In the genomic region with DNA sequence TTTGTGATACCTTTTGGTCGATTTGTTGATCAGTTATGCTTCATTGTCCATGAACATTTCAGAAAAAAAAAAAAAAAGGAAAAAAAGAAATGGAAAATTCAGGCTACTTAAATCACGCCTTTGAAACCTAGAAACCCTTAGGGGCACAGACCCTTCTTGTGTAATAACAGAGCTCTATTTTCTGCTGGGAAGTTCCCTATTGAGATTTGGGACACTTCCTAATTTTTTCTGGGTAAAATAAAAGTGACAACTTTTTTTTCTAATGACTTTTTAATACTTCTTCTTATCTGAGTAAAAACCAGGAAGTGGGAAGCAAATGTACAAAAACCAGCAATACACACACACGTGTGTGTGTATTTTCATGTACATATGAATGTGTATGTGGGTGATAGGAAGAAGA, we compare ENCODE assay signal across 29 cellular contexts. TPM values are rescaled to one million over a fixed set of nuclear protein-coding genes. Genes with fewer than 3 reads are reported as not detected.
A peak's percentile ranks its signal among the peaks of the same experiment; 100 is the strongest.
DNase-seq lines count a peak whose midpoint lies in the region; ATAC-seq, FAIRE-seq and TF ChIP-seq lines count a peak whose summit lies in the region.
"Had no signal": no experiment of that assay in that cellular context is flagged by ENCODE, and none has a peak within 500 bp of the region (broad histone marks: within the 10 kb centered on the region; RNA-seq: fewer than 3 reads in every experiment).

No MANE protein-coding gene starts in this region.

- intact Hi-C loops in activated CD4-positive, alpha-beta memory T cell treated with anti-CD3 and anti-CD28 coated beads for 36 hours (cut with micrococcal nuclease): no loop called here

- H3K36me3 ChIP-seq in SJSA1 (0 out of 2 replicates have a peak, but pooled peaks cover 3% of the 10 kb centered on the region), muscle layer of colon (ENCODE audit: insufficient read depth, low read length) (no peaks in the 10 kb centered on the region)
- H3K36me3 ChIP-seq: BE2C, spleen, suprapubic skin had no signal

- peak; percentile 27 to 51 for DNase-seq in AML-193 (lab: John Stamatoyannopoulos, UW)
- no peak for DNase-seq in GM19239 (ENCODE audit: insufficient read length, low spot score)
- no peak for DNase-seq in SJSA1 (ENCODE audit: low read depth in 1 of 2, low spot score in 2 of 2)
- DNase-seq in progenitor cell of endocrine pancreas (ENCODE audit: low spot score, unreplicated experiment): no peak
- no peak for DNase-seq in activated CD4-positive, alpha-beta memory T cell treated with anti-CD3 and anti-CD28 coated beads for 36 hours
- no peak for DNase-seq in NCI-H2171 (lab: John Stamatoyannopoulos, UW)
- DNase-seq: activated B cell treated with CpG ODN at 0.5 μM for 24 hours; activated CD8-positive, alpha-beta T cell treated with anti-CD3 and anti-CD28 coated beads for 36 hours; activated effector memory CD4-positive, alpha-beta T cell treated with Interleukin-2 at 50 U/mL for 16 hours; BE2C; body of pancreas; effector CD8-positive, alpha-beta T cell; erythroblast; H9; head of caudate nucleus; kidney glomerular epithelial cell; mesendoderm; naive B cell; NCI-H1436 treated with DMSO at 0.1 percent for 48 hours; NCI-H510A; occipital lobe; RPMI8226; spleen; stimulated activated CD4-positive, alpha-beta T cell treated with anti-CD3 and anti-CD28 coated beads, Interleukin-2, amount 100 ng/mL, for 48 hours; T-helper 9 cell had no signal

- H3K9me3 ChIP-seq in SJSA1 (replicated peaks) (no peaks in the 10 kb centered on the region), muscle layer of colon (ENCODE audit: low read length) (no peaks in the 10 kb centered on the region)
- H3K9me3 ChIP-seq: BE2C, body of pancreas, suprapubic skin had no signal

- POLR2A ChIA-PET in activated CD4-positive, alpha-beta memory T cell treated with anti-CD3 and anti-CD28 coated beads for 36 hours (lab: Charles Lee): no interaction called here

- H3K27me3 ChIP-seq in SJSA1 (replicated peaks) (no peaks in the 10 kb centered on the region), muscle layer of colon (ENCODE audit: control insufficient read depth in 1 of 2, insufficient read depth in 2 of 2, low read length in 2 of 2) (no peaks in the 10 kb centered on the region)
- H3K27me3 ChIP-seq: BE2C, body of pancreas, spleen, suprapubic skin had no signal

- peaks cover 40% of the 10 kb centered on the region for H3K4me1 Mint-ChIP-seq in progenitor cell of endocrine pancreas (ENCODE audit: low read depth)
- H3K4me1 Mint-ChIP-seq in activated CD4-positive, alpha-beta memory T cell treated with anti-CD3 and anti-CD28 coated beads for 36 hours (ENCODE audit: low read depth): peaks cover 48% of the 10 kb centered on the region

- peaks cover 11% of the 10 kb centered on the region for H3K36me3 Mint-ChIP-seq in progenitor cell of endocrine pancreas (ENCODE audit: insufficient read depth)
- peaks cover 17% of the 10 kb centered on the region for H3K36me3 Mint-ChIP-seq in activated CD4-positive, alpha-beta memory T cell treated with anti-CD3 and anti-CD28 coated beads for 36 hours
- H3K36me3 Mint-ChIP-seq: naive B cell had no signal

- H3K27ac Mint-ChIP-seq in progenitor cell of endocrine pancreas: no peak overlapping the region
- H3K27ac Mint-ChIP-seq in activated CD4-positive, alpha-beta memory T cell treated with anti-CD3 and anti-CD28 coated beads for 36 hours: no peak overlapping the region
- H3K27ac Mint-ChIP-seq: activated B cell treated with CpG ODN at 0.5 μM for 24 hours; activated CD8-positive, alpha-beta T cell treated with anti-CD3 and anti-CD28 coated beads for 36 hours had no signal

- no peak for TF ChIP-seq CTCF in progenitor cell of endocrine pancreas (IDR thresholded peaks at IDR 0.05; ENCODE audit: unreplicated experiment)

- no peak overlapping the region for H3K4me3 ChIP-seq in SJSA1
- H3K4me3 ChIP-seq in muscle layer of colon (ENCODE audit: low read depth in 1 of 2, low read length in 2 of 2): no peak overlapping the region
- H3K4me3 ChIP-seq: body of pancreas, spleen, suprapubic skin had no signal

- ATAC-seq in GM18517 (IDR thresholded peaks at IDR 0.05; ENCODE audit: unreplicated experiment): no peak
- ATAC-seq: activated CD8-positive, alpha-beta T cell treated with anti-CD3 and anti-CD28 coated beads for 36 hours; body of pancreas; stimulated activated effector memory CD8-positive, alpha-beta T cell treated with anti-CD3 and anti-CD28 coated beads, Interleukin-12 subunit alpha, Interleukin-12 subunit beta, amount 100 ng/mL, for 72 hours had no signal

- H3K9ac ChIP-seq in muscle layer of colon (ENCODE audit: low read length): no peak overlapping the region

- no peak overlapping the region for H3K4me3 Mint-ChIP-seq in progenitor cell of endocrine pancreas (ENCODE audit: low read depth)
- no peak overlapping the region for H3K4me3 Mint-ChIP-seq in activated CD4-positive, alpha-beta memory T cell treated with anti-CD3 and anti-CD28 coated beads for 36 hours
- H3K4me3 Mint-ChIP-seq: activated B cell treated with CpG ODN at 0.5 μM for 24 hours; activated CD8-positive, alpha-beta T cell treated with anti-CD3 and anti-CD28 coated beads for 36 hours; H9; stimulated activated effector memory CD8-positive, alpha-beta T cell treated with anti-CD3 and anti-CD28 coated beads, Interleukin-12 subunit alpha, Interleukin-12 subunit beta, amount 100 ng/mL, for 72 hours had no signal

- H3K4me1 ChIP-seq in SJSA1 (replicated peaks) (peaks cover 38% of the 10 kb centered on the region), muscle layer of colon (ENCODE audit: insufficient read depth, low read length) (peaks cover 49% of the 10 kb centered on the region)

- H3K9me3 Mint-ChIP-seq in progenitor cell of endocrine pancreas (ENCODE audit: low read depth): peaks cover 8% of the 10 kb centered on the region
- H3K9me3 Mint-ChIP-seq in activated CD4-positive, alpha-beta memory T cell treated with anti-CD3 and anti-CD28 coated beads for 36 hours: peaks cover 7% of the 10 kb centered on the region
- H3K9me3 Mint-ChIP-seq: activated B cell treated with CpG ODN at 0.5 μM for 24 hours; activated CD8-positive, alpha-beta T cell treated with anti-CD3 and anti-CD28 coated beads for 36 hours; stimulated activated effector memory CD8-positive, alpha-beta T cell treated with anti-CD3 and anti-CD28 coated beads, Interleukin-12 subunit alpha, Interleukin-12 subunit beta, amount 100 ng/mL, for 72 hours had no signal

- H3K27me3 Mint-ChIP-seq in progenitor cell of endocrine pancreas: peaks cover 3% of the 10 kb centered on the region
- no peaks in the 10 kb centered on the region for H3K27me3 Mint-ChIP-seq in activated CD4-positive, alpha-beta memory T cell treated with anti-CD3 and anti-CD28 coated beads for 36 hours
- H3K27me3 Mint-ChIP-seq: activated B cell treated with CpG ODN at 0.5 μM for 24 hours; activated CD8-positive, alpha-beta T cell treated with anti-CD3 and anti-CD28 coated beads for 36 hours; naive B cell had no signal

- peak; percentile 4 for FAIRE-seq in GM19239 (lab: Jason Lieb, UNC)

- CTCF ChIA-PET in activated CD4-positive, alpha-beta memory T cell treated with anti-CD3 and anti-CD28 coated beads for 36 hours (lab: Charles Lee): interaction anchor here (1.1 kb wide), 1 partner anchor 13 kb away, joined by 3 read pairs; no protein-coding TSS in a partner anchor

- peak overlapping the region; percentile 14 for H3K27ac ChIP-seq in SJSA1
- peak overlapping the region; percentile 19 for H3K27ac ChIP-seq in muscle layer of colon (ENCODE audit: low read depth, low read length)
- H3K27ac ChIP-seq: body of pancreas, suprapubic skin had no signal

RNA-seq across cellular contexts. Expression of gene ETV6, which starts 35.8 kb away (rescaled TPM):
- 5.9 and 8.0 TPM in 2 replicates for total RNA-seq in SJSA1 (2014; rRNA removed; shearing (Covaris generic))
- 49.7 and 55.2 TPM in 2 replicates for total RNA-seq in progenitor cell of endocrine pancreas
- total RNA-seq in activated CD4-positive, alpha-beta memory T cell treated with anti-CD3 and anti-CD28 coated beads for 36 hours: 10 to 100 TPM; 55.3 to 57.5 TPM

Comparison
In these comparisons a context has a peak if more than half of its experiments do, and no peak if none do; other contexts are left out.
1. DNase-seq: peak in AML-193 (2 of 2); none in GM19239 (single experiment), SJSA1 (0 of 2), progenitor cell of endocrine pancreas (single experiment), activated CD4-positive, alpha-beta memory T cell treated with anti-CD3 and anti-CD28 coated beads for 36 hours (single experiment) and NCI-H2171 (single experiment).